ENCODE assay signal across 18 cellular contexts in genomic region chr4:51943221-51943620, GRCh38.
DNase-seq lines count a peak whose midpoint lies in the region; ATAC-seq and TF ChIP-seq lines count a peak whose summit lies in the region.
"Had no signal": no experiment of that assay in that cellular context is flagged by ENCODE, and none has a peak within 500 bp of the region (broad histone marks: within the 10 kb centered on the region; RNA-seq: fewer than 3 reads in every experiment).

No MANE protein-coding gene starts in this region.

- H3K79me2 ChIP-seq in H9 (ENCODE audit: insufficient read depth, low read length) = no peaks in the 10 kb centered on the region

- H4K20me1 ChIP-seq in IMR-90 (ENCODE audit: insufficient read depth, low read length) = no peaks in the 10 kb centered on the region
- H4K20me1 ChIP-seq in H9 (ENCODE audit: control insufficient read depth, insufficient read depth, insufficient read length) = no peaks in the 10 kb centered on the region

- intact Hi-C loops in IMR-90 (cut with micrococcal nuclease) = no loop called here

- H2BK15ac ChIP-seq in IMR-90 (ENCODE audit: low read depth, low read length) (no peak overlapping the region), H9 (ENCODE audit: low read depth, low read length) (no peak overlapping the region)

- H3K23ac ChIP-seq in IMR-90 (ENCODE audit: low read depth, low read length) = no peak overlapping the region
- no peak overlapping the region for H3K23ac ChIP-seq in H9 (ENCODE audit: insufficient read length, low read depth, low read length)

- H3K36me3 ChIP-seq in IMR-90 (ENCODE audit: control insufficient read depth, insufficient read depth, low read length) = no peaks in the 10 kb centered on the region
- H3K36me3 ChIP-seq: cardiac muscle cell had no signal

- in situ Hi-C loops in IMR-90 (cut with MboI; ENCODE audit: low sequenced_read_pairs) = no loop called here

- dilution Hi-C loops in IMR-90 (cut with HindIII; ENCODE audit: low sequenced_read_pairs, unreplicated experiment) = no loop called here

- no peak overlapping the region for H3K4me3 ChIP-seq in IMR-90 (ENCODE audit: insufficient read depth, low read depth, low read length)
- H3K4me3 ChIP-seq: cardiac muscle cell, lung had no signal

- H4K8ac ChIP-seq in IMR-90 (ENCODE audit: low read depth in 2 of 2, low read length in 2 of 2) (no peak overlapping the region), H9 (replicated peaks; ENCODE audit: insufficient read length, low read depth, low read length) (no peak overlapping the region)

- H3K27ac Mint-ChIP-seq in H9 = no peak overlapping the region
- H3K27ac Mint-ChIP-seq: activated naive CD4-positive, alpha-beta T cell treated with anti-CD3 and anti-CD28 coated beads, Interleukin-2, amount 50 U/mL, for 72 hours; naive thymus-derived CD8-positive, alpha-beta T cell; progenitor cell of endocrine pancreas; stimulated activated naive CD8-positive, alpha-beta T cell treated with anti-CD3 and anti-CD28 coated beads, Interleukin-15, amount 100 ng/mL, for 72 hours had no signal

- peaks cover 0 to 5% (median 5%) of the 10 kb centered on the region in 3 experiments; a peak in 5 of 7 replicates for H3K36me3 Mint-ChIP-seq in H9 (ENCODE audit: insufficient read depth in 1 of 3, low read depth in 3 of 3)

- peaks cover 2% of the 10 kb centered on the region; the same call in 1 of the 2 replicates for H3K27me3 Mint-ChIP-seq in H9 (ENCODE audit: low read depth)
- H3K27me3 Mint-ChIP-seq: progenitor cell of endocrine pancreas had no signal

- H3K14ac ChIP-seq in IMR-90 (replicated peaks; ENCODE audit: low read depth, low read length) (no peak overlapping the region), H9 (ENCODE audit: insufficient read depth, low read length) (no peak overlapping the region)

- no peak overlapping the region for H3K18ac ChIP-seq in IMR-90 (ENCODE audit: low read depth, low read length)
- H3K18ac ChIP-seq in H9 (ENCODE audit: insufficient read length, low read depth, low read length) = no peak overlapping the region

- no peak for TF ChIP-seq RAD21 in IMR-90 (IDR thresholded peaks at IDR 0.05; ENCODE audit: low read length)

- no peak overlapping the region for H3K4me3 Mint-ChIP-seq in H9
- H3K4me3 Mint-ChIP-seq: naive thymus-derived CD8-positive, alpha-beta T cell; stimulated activated naive CD8-positive, alpha-beta T cell treated with anti-CD3 and anti-CD28 coated beads, Interleukin-15, amount 100 ng/mL, for 72 hours had no signal

- no peak overlapping the region for H2BK12ac ChIP-seq in H9 (ENCODE audit: insufficient read length, low read depth, low read length)

- H3K79me1 ChIP-seq in IMR-90 (ENCODE audit: low read depth in 1 of 2, low read length in 2 of 2) (no peaks in the 10 kb centered on the region), H9 (ENCODE audit: insufficient read depth, low read depth, low read length, poor library complexity, severe bottlenecking) (no peaks in the 10 kb centered on the region)

- no CpG with 5 or more reads among the region's 6 CpGs for WGBS in IMR-90 (ENCODE audit: extremely low coverage in 2 of 2, insufficient read length in 1 of 2), 2 experiments
- no CpG with 5 or more reads among the region's 6 CpGs for WGBS in H9 (ENCODE audit: extremely low coverage, insufficient read length, low lambda C conversion rate)

- no peak overlapping the region for H3K4me2 ChIP-seq in IMR-90 (ENCODE audit: low read depth, low read length)
- no peak overlapping the region for H3K4me2 ChIP-seq in H9 (ENCODE audit: insufficient read depth, insufficient read length, low read length)

- H2BK20ac ChIP-seq in IMR-90 (ENCODE audit: low read depth, low read length) (no peak overlapping the region), H9 (ENCODE audit: low read depth, low read length, poor library complexity, severe bottlenecking) (no peak overlapping the region)

- no peak overlapping the region for H3T11ph ChIP-seq in H9 (ENCODE audit: low read length)

- DNase-seq in AG08395 (ENCODE audit: low spot score) (peak; percentile 50), IMR-90 (peak; percentile 28), astrocyte of the hippocampus (ENCODE audit: low read depth, low spot score) (peak; percentile 74), iris pigment epithelial cell (ENCODE audit: low read depth) (peak; percentile 21), HuH-7 (ENCODE audit: low spot score) (no peak), H9 (no peak)
- DNase-seq: activated CD4-positive, alpha-beta T cell treated with anti-CD3 and anti-CD28 coated beads, Interleukin-2, amount 50 U/mL, for 4 hours; GF-D8; naive thymus-derived CD8-positive, alpha-beta T cell; NCI-H526; OCI-M1; stimulated activated naive CD8-positive, alpha-beta T cell treated with anti-CD3 and anti-CD28 coated beads, Interleukin-15, amount 100 ng/mL, for 72 hours had no signal

- H3K23me2 ChIP-seq in H9 (ENCODE audit: insufficient read length, low read depth, low read length, poor library complexity, severe bottlenecking) = no peaks in the 10 kb centered on the region

- H3K27me3 ChIP-seq in IMR-90 (ENCODE audit: control insufficient read depth, insufficient read depth, low read length) (no peaks in the 10 kb centered on the region), H9 (ENCODE audit: insufficient read depth, low read length) (no peaks in the 10 kb centered on the region)
- H3K27me3 ChIP-seq: cardiac muscle cell had no signal

- H3K4me1 ChIP-seq in IMR-90 (ENCODE audit: control insufficient read depth, insufficient read depth, low read length) (peaks cover 2% of the 10 kb centered on the region; the same call in 1 of the 2 replicates), H9 (ENCODE audit: insufficient read depth, low read length) (no peaks in the 10 kb centered on the region)

- no TSS peak for BruUV-seq in IMR-90 (replicated peaks; lab: Mats Ljungman, UMichigan)

- CTCF ChIA-PET in IMR-90 (lab: Yijun Ruan, JAX) = no interaction called here

- no peak for TF ChIP-seq CTCF in IMR-90 (conservative IDR thresholded peaks at IDR 0.05; ENCODE audit: low read depth, low read length)
- TF ChIP-seq CTCF in H9 (conservative IDR thresholded peaks at IDR 0.05) = no peak

- H2AFZ ChIP-seq in IMR-90 (replicated peaks; ENCODE audit: low read length, poor library complexity) (no peak overlapping the region), H9 (ENCODE audit: low read length) (no peak overlapping the region)

- H2BK5ac ChIP-seq in IMR-90 (ENCODE audit: low read depth, low read length, poor library complexity, severe bottlenecking) (no peak overlapping the region), H9 (ENCODE audit: insufficient read length, low read length) (no peak overlapping the region)

- H3K9me3 Mint-ChIP-seq in H9 = peaks cover 30 to 73% of the 10 kb centered on the region in 2 experiments

- H3K4me1 Mint-ChIP-seq in H9 = peaks cover 0 to 3% of the 10 kb centered on the region in 2 experiments; a peak in 1 of 4 replicates
- H3K4me1 Mint-ChIP-seq: naive thymus-derived CD8-positive, alpha-beta T cell; stimulated activated naive CD8-positive, alpha-beta T cell treated with anti-CD3 and anti-CD28 coated beads, Interleukin-15, amount 100 ng/mL, for 72 hours had no signal

- H4K91ac ChIP-seq in IMR-90 (ENCODE audit: insufficient read depth, low read depth, low read length) (no peak overlapping the region), H9 (ENCODE audit: insufficient read length, low read depth, low read length) (no peak overlapping the region)

- no peak overlapping the region for H2BK120ac ChIP-seq in IMR-90 (ENCODE audit: low read depth, low read length)
- no peak overlapping the region for H2BK120ac ChIP-seq in H9 (ENCODE audit: low read depth, low read length, poor library complexity, severe bottlenecking)

- H3K27ac ChIP-seq in IMR-90 (ENCODE audit: insufficient read depth, low read length) (no peak overlapping the region), H9 (ENCODE audit: insufficient read length, low read depth, low read length) (no peak overlapping the region)
- H3K27ac ChIP-seq: cardiac muscle cell had no signal

- H2AK5ac ChIP-seq in IMR-90 (ENCODE audit: low read depth, low read length) (no peak overlapping the region), H9 (ENCODE audit: insufficient read length, low read length) (no peak overlapping the region)

- H2AK9ac ChIP-seq in IMR-90 (replicated peaks; ENCODE audit: low read depth, low read length, poor library complexity) = no peak overlapping the region

- no peak for TF ChIP-seq POLR2A in IMR-90 (IDR thresholded peaks at IDR 0.05; ENCODE audit: low read depth, low read length)

- H4K5ac ChIP-seq in IMR-90 (ENCODE audit: low read depth, low read length) (no peak overlapping the region), H9 (ENCODE audit: insufficient read length, low read depth, low read length) (no peak overlapping the region)

- peak; percentile 75 for ATAC-seq in IMR-90 (ENCODE audit: low read depth)
- ATAC-seq in GM21423 (IDR thresholded peaks at IDR 0.05; ENCODE audit: unreplicated experiment) = no peak
- ATAC-seq in GM19463 (IDR thresholded peaks at IDR 0.05; ENCODE audit: unreplicated experiment) = no peak
- ATAC-seq: activated naive CD4-positive, alpha-beta T cell treated with anti-CD3 and anti-CD28 coated beads, Interleukin-2, amount 50 U/mL, for 72 hours; naive thymus-derived CD8-positive, alpha-beta T cell; stimulated activated naive CD8-positive, alpha-beta T cell treated with anti-CD3 and anti-CD28 coated beads, Interleukin-15, amount 100 ng/mL, for 72 hours had no signal

- H3K56ac ChIP-seq in IMR-90 (ENCODE audit: extremely low read depth, insufficient read depth, low read length) (no peak overlapping the region), H9 (ENCODE audit: insufficient read length, low read depth, low read length) (no peak overlapping the region)

- no peaks in the 10 kb centered on the region for H3K9me1 ChIP-seq in IMR-90 (ENCODE audit: insufficient read depth, low read length)

- POLR2A ChIA-PET in IMR-90 (lab: Charles Lee; ENCODE audit: unreplicated experiment) = no interaction called here

- H3K9me3 ChIP-seq in IMR-90 (ENCODE audit: control insufficient read depth, insufficient read depth, low read length) (no peaks in the 10 kb centered on the region), H9 (ENCODE audit: control insufficient read depth, low read depth, low read length) (no peaks in the 10 kb centered on the region)

- H3K9ac ChIP-seq in IMR-90 (ENCODE audit: low read depth, low read length) (no peak overlapping the region), H9 (ENCODE audit: extremely low read depth, insufficient read length, low read length) (no peak overlapping the region)

- no peak overlapping the region for H3K4ac ChIP-seq in IMR-90 (ENCODE audit: low read depth, low read length)
- no peak overlapping the region for H3K4ac ChIP-seq in H9 (ENCODE audit: low read depth, low read length)

TF ChIP-seq in IMR-90, 13 proteins besides CTCF, POLR2A, EP300 and RAD21 (continues in another document):
- no peak for TF ChIP-seq CEBPB (IDR thresholded peaks at IDR 0.05; ENCODE audit: low read depth, low read length)
- TF ChIP-seq MXI1 (IDR thresholded peaks at IDR 0.05; ENCODE audit: borderline replicate concordance, low read depth, low read length) = no peak
- TF ChIP-seq RFX5 (IDR thresholded peaks at IDR 0.05; ENCODE audit: low read depth, low read length) = no peak
- no peak for TF ChIP-seq CHD1 (IDR thresholded peaks at IDR 0.05; ENCODE audit: low read depth, low read length)
- no peak for TF ChIP-seq SMC3 (IDR thresholded peaks at IDR 0.05; ENCODE audit: low read depth, low read length)
- no peak for TF ChIP-seq RCOR1 (IDR thresholded peaks at IDR 0.05; ENCODE audit: insufficient replicate concordance, low read length)
- no peak for TF ChIP-seq MAFK (IDR thresholded peaks at IDR 0.05; ENCODE audit: low read depth, low read length)

Comparison
In these comparisons a context has a peak if more than half of its experiments do, and no peak if none do; other contexts are left out.
1. DNase-seq: peak in AG08395 (single experiment), IMR-90 (single experiment), astrocyte of the hippocampus (single experiment) and iris pigment epithelial cell (single experiment); none in HuH-7 (single experiment) and H9 (single experiment).